Comparison of ENCODE assay signal across 21 cellular contexts in the genomic region with DNA sequence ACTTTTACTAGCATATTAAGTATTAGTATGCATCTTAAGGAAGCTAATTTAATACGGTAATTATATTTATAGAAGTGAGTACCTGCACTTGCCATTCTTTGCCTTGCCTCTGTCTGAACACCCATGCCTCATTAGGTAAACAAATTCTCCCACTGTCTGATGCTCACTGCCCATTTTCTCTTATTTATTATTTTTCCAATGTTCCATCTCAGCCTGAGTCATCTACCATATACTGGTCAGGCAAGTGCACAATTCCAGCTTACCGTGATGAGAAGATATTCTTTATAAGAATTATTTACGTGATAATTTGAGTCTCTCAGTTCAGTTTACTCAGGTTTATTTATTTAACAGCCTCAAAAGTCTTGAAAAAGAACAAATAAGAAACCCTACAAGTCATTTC.
DNase-seq lines count a peak whose midpoint lies in the region; ATAC-seq and TF ChIP-seq lines count a peak whose summit lies in the region.
"Had no signal": no experiment of that assay in that cellular context is flagged by ENCODE, and none has a peak within 500 bp of the region (broad histone marks: within the 10 kb centered on the region; RNA-seq: fewer than 3 reads in every experiment).

No MANE protein-coding gene starts in this region.

- no peaks in the 10 kb centered on the region for H3K36me3 ChIP-seq in PC-3 (ENCODE audit: low read depth, low read length)
- H3K36me3 ChIP-seq in mucosa of descending colon (ENCODE audit: low read depth) = no peaks in the 10 kb centered on the region
- H3K36me3 ChIP-seq: BE2C, BLaER1 had no signal

- no peaks in the 10 kb centered on the region for H3K79me2 ChIP-seq in PC-3 (ENCODE audit: low read length)

- ATAC-seq in PC-3 = peak; percentile 98
- no peak for ATAC-seq in mucosa of descending colon
- ATAC-seq: GM12878 had no signal

- peak overlapping the region; percentile 96 for H3K27ac ChIP-seq in PC-3 (ENCODE audit: low read length)
- H3K27ac ChIP-seq in RWPE1 = no peak overlapping the region
- H3K27ac ChIP-seq: BLaER1 had no signal

- H2AFZ ChIP-seq in PC-3 (ENCODE audit: low read length) = no peak overlapping the region

- POLR2A ChIA-PET in PC-3 (lab: Charles Lee; ENCODE audit: unreplicated experiment) = no interaction called here
- POLR2A ChIA-PET in RWPE1 (lab: Yijun Ruan, JAX; ENCODE audit: low non-redundant PET) = no interaction called here

- H3F3A ChIP-seq in PC-3 (ENCODE audit: low read length, unreplicated experiment) = peaks cover 8% of the 10 kb centered on the region

- no TSS peak for BruUV-seq in PC-3 (replicated peaks; lab: Mats Ljungman, UMichigan)

- no peaks in the 10 kb centered on the region for H3K27me3 ChIP-seq in PC-3 (ENCODE audit: low read length)
- H3K27me3 ChIP-seq: BE2C, BLaER1 had no signal

- DNase-seq in DMS53 (lab: John Stamatoyannopoulos, UW) = peak; percentile 80
- DNase-seq in DMS53 treated with DMSO at 0.1 percent for 48 hours (lab: John Stamatoyannopoulos, UW; ENCODE audit: unreplicated experiment) = peak; percentile 56
- DNase-seq in PC-3 = peak; percentile 86
- DNase-seq in mucosa of descending colon = no peak
- no peak for DNase-seq in RWPE1 (ENCODE audit: low spot score)
- DNase-seq: 8988T; ACHN; BE2C; C1 segment of cervical spinal cord; CD4-positive, alpha-beta memory T cell; CD4-positive, CD25-positive, alpha-beta regulatory T cell; CD8-positive, alpha-beta memory T cell; COR-L47; DMS 273 treated with DMSO at 0.1 percent for 48 hours; DMS153; DMS79; DND-41; EL; GDM1 had no signal

- no peaks in the 10 kb centered on the region for H3K9me3 ChIP-seq in PC-3 (ENCODE audit: low read length)
- peaks cover 34% of the 10 kb centered on the region for H3K9me3 ChIP-seq in mucosa of descending colon
- H3K9me3 ChIP-seq: BE2C, BLaER1 had no signal

- peak overlapping the region; percentile 78 for H3K4me2 ChIP-seq in PC-3 (ENCODE audit: low read length)
- H3K4me2 ChIP-seq: BLaER1 had no signal

- H3K4me3 ChIP-seq in PC-3 (ENCODE audit: low read length) (no peak overlapping the region; the same call in 1 of the 2 replicates), mucosa of descending colon (no peak overlapping the region)
- H3K4me3 ChIP-seq: BLaER1, GM12878 had no signal

- TF ChIP-seq CTCF in PC-3 (conservative IDR thresholded peaks at IDR 0.05; ENCODE audit: low read depth, low read length) = no peak
- TF ChIP-seq CTCF in mucosa of descending colon (IDR thresholded peaks at IDR 0.05) = no peak
- TF ChIP-seq CTCF in RWPE1 (conservative IDR thresholded peaks at IDR 0.05; ENCODE audit: low read depth) = no peak

- CTCF ChIA-PET in PC-3 (lab: Charles Lee) = no interaction called here
- CTCF ChIA-PET in RWPE1 (lab: Yijun Ruan, JAX) = no interaction called here

- H3K9ac ChIP-seq in PC-3 (ENCODE audit: low read length) = peak overlapping the region; percentile 76
- H3K9ac ChIP-seq: BLaER1 had no signal

- H3K9me2 ChIP-seq in PC-3 (replicated peaks; ENCODE audit: low read length) = no peaks in the 10 kb centered on the region

- H3K4me1 ChIP-seq in PC-3 (ENCODE audit: insufficient read depth, low read length) (peaks cover 35% of the 10 kb centered on the region), mucosa of descending colon (ENCODE audit: low read depth) (no peaks in the 10 kb centered on the region)
- H3K4me1 ChIP-seq: BE2C, BLaER1 had no signal

- no peaks in the 10 kb centered on the region for H4K20me1 ChIP-seq in PC-3 (ENCODE audit: low read length)
- H4K20me1 ChIP-seq: BLaER1 had no signal

- intact Hi-C loops in PC-3 (cut with micrococcal nuclease) (no loop called here), mucosa of descending colon (cut with DNase I, micrococcal nuclease) (no loop called here)

Comparison
In these comparisons a context has a peak if more than half of its experiments do, and no peak if none do; other contexts are left out.
1. DNase-seq: peak in DMS53 (single experiment), DMS53 treated with DMSO at 0.1 percent for 48 hours (single experiment) and PC-3 (single experiment); none in mucosa of descending colon (0 of 3) and RWPE1 (single experiment).